1 cellular context compared by ENCODE assay signal in the genomic region with DNA sequence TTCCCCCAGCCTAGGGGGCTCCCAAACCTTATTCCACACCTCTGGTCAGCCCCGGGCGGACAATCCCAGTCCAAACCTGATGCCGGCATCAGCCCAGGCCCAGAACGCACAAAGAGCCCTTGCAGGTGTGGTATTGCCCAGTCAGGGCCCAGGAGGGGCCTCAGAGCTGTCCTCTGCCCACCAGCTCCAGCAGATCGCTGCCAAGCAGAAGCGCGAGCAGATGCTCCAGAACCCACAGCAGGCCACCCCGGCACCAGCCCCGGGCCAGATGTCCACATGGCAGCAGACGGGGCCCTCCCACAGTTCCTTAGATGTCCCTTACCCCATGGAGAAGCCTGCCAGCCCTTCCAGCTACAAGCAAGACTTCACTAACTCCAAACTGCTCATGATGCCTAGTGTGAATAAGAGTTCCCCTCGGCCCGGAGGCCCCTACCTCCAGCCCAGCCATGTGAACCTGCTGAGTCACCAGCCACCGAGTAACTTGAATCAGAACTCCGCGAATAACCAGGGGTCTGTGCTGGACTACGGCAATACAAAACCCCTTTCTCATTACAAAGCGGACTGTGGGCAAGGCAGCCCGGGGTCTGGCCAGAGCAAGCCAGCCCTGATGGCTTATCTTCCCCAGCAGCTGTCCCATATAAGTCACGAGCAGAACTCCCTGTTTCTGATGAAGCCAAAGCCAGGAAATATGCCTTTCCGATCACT.
TF ChIP-seq lines count a peak whose summit lies in the region.

No MANE protein-coding gene starts in this region.

TF ChIP-seq in GM12878, 131 proteins besides CTCF, POLR2A, EP300 and RAD21:
- TF ChIP-seq, protein P1, sequence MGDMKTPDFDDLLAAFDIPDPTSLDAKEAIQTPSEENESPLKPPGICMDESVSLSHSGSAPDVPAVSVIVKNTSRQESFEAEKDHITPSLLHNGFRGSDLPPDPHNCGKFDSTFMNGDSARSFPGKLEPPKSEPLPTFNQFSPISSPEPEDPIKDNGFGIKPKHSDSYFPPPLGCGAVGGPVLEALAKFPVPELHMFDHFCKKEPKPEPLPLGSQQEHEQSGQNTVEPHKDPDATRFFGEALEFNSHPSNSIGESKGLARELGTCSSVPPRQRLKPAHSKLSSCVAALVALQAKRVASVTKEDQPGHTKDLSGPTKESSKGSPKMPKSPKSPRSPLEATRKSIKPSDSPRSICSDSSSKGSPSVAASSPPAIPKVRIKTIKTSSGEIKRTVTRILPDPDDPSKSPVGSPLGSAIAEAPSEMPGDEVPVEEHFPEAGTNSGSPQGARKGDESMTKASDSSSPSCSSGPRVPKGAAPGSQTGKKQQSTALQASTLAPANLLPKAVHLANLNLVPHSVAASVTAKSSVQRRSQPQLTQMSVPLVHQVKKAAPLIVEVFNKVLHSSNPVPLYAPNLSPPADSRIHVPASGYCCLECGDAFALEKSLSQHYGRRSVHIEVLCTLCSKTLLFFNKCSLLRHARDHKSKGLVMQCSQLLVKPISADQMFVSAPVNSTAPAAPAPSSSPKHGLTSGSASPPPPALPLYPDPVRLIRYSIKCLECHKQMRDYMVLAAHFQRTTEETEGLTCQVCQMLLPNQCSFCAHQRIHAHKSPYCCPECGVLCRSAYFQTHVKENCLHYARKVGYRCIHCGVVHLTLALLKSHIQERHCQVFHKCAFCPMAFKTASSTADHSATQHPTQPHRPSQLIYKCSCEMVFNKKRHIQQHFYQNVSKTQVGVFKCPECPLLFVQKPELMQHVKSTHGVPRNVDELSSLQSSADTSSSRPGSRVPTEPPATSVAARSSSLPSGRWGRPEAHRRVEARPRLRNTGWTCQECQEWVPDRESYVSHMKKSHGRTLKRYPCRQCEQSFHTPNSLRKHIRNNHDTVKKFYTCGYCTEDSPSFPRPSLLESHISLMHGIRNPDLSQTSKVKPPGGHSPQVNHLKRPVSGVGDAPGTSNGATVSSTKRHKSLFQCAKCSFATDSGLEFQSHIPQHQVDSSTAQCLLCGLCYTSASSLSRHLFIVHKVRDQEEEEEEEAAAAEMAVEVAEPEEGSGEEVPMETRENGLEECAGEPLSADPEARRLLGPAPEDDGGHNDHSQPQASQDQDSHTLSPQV (IDR thresholded peaks at IDR 0.05): no peak
- TF ChIP-seq, protein P2, sequence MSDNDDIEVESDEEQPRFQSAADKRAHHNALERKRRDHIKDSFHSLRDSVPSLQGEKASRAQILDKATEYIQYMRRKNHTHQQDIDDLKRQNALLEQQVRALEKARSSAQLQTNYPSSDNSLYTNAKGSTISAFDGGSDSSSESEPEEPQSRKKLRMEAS (IDR thresholded peaks at IDR 0.05; ENCODE audit: low read depth, low read length): no peak
- TF ChIP-seq RELA (IDR thresholded peaks at IDR 0.05; ENCODE audit: borderline replicate concordance, partially characterized antibody) (no peak), EZH2 (IDR thresholded peaks at IDR 0.05; ENCODE audit: borderline replicate concordance, control insufficient read depth, low read depth, low read length) (no peak)
